Comparison of ENCODE assay signal across 14 cellular contexts in the genomic region with DNA sequence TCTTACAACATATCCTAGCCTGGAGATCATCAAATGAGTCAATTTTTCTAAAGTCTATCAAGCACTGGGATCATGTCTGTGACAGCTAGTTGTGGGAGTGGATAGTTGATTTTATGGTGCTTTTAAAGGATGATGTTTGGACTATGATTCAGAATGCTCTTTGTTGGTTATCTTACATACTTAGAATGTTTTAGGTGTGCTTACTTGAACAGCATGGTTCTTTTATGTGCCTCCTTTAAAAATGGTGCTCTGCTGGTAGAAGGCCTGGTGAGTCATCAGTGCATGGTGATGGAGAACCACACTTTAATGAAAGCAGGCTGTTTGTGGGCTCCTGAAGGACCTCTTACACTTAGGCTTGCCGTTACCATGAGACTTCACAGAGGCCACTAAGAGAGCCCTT.
A peak's percentile ranks its signal among the peaks of the same experiment; 100 is the strongest.
DNase-seq lines count a peak whose midpoint lies in the region; ATAC-seq lines count a peak whose summit lies in the region.
"Had no signal": no experiment of that assay in that cellular context is flagged by ENCODE, and none has a peak within 500 bp of the region (broad histone marks: within the 10 kb centered on the region; RNA-seq: fewer than 3 reads in every experiment).

No MANE protein-coding gene starts in this region.

- no peak overlapping the region for H3K4me2 ChIP-seq in skeletal muscle satellite cell (ENCODE audit: low read length)

- H3K4me1 Mint-ChIP-seq in activated T-cell treated with anti-CD3 and anti-CD28 coated beads, Interleukin-2, amount 50 U/mL, for 72 hours (ENCODE audit: low read depth) = no peaks in the 10 kb centered on the region

- H3K9me3 ChIP-seq in skeletal muscle satellite cell (replicated peaks; ENCODE audit: low read length) = no peaks in the 10 kb centered on the region
- H3K9me3 ChIP-seq: neutrophil had no signal

- no peaks in the 10 kb centered on the region for H3K27me3 Mint-ChIP-seq in activated T-cell treated with anti-CD3 and anti-CD28 coated beads, Interleukin-2, amount 50 U/mL, for 72 hours (ENCODE audit: low read depth)
- H3K27me3 Mint-ChIP-seq: activated T-cell treated with anti-CD3 and anti-CD28 coated beads, Interleukin-2, amount 50 U/mL, for 24 hours; brain had no signal

- peak overlapping the region; percentile 4 for H3K9ac ChIP-seq in skeletal muscle satellite cell (ENCODE audit: low read depth, low read length)

- no peaks in the 10 kb centered on the region for H3K36me3 Mint-ChIP-seq in activated T-cell treated with anti-CD3 and anti-CD28 coated beads, Interleukin-2, amount 50 U/mL, for 72 hours (ENCODE audit: insufficient read depth in 2 of 2)

- peaks cover 62% of the 10 kb centered on the region for H3K4me1 ChIP-seq in skeletal muscle satellite cell (ENCODE audit: control insufficient read depth, insufficient read depth, low read length)

- no peak overlapping the region for H3K4me3 Mint-ChIP-seq in activated T-cell treated with anti-CD3 and anti-CD28 coated beads, Interleukin-2, amount 50 U/mL, for 72 hours
- H3K4me3 Mint-ChIP-seq: activated T-cell treated with anti-CD3 and anti-CD28 coated beads, Interleukin-2, amount 50 U/mL, for 24 hours; brain had no signal

- H3K27me3 ChIP-seq in skeletal muscle satellite cell (ENCODE audit: control insufficient read depth, insufficient read depth, low read length) = no peaks in the 10 kb centered on the region
- H3K27me3 ChIP-seq: neutrophil had no signal

- DNase-seq in ELR (ENCODE audit: low read depth) (peak; percentile 75), NCI-H345 (lab: John Stamatoyannopoulos, UW) (peak; percentile 31), fibroblast of gingiva (ENCODE audit: low read depth) (peak; percentile 42), anterior cingulate cortex (lab: John Stamatoyannopoulos, UW) (no peak), putamen (ENCODE audit: low spot score) (no peak), head of caudate nucleus (no peak)
- DNase-seq in activated T-cell treated with anti-CD3 and anti-CD28 coated beads, Interleukin-2, amount 50 U/mL, for 72 hours = no peak
- DNase-seq: activated T-cell treated with anti-CD3 and anti-CD28 coated beads, Interleukin-2, amount 50 U/mL, for 24 hours; stimulated activated CD4-positive, alpha-beta T cell treated with anti-CD3 and anti-CD28 coated beads, Interleukin-12 subunit alpha, Interleukin-12 subunit beta, amount 100 ng/mL, for 4 hours had no signal

- intact Hi-C loops in head of caudate nucleus (cut with DNase I) = no loop called here

- H3K36me3 ChIP-seq in skeletal muscle satellite cell (ENCODE audit: insufficient read depth, low read length) = no peaks in the 10 kb centered on the region
- H3K36me3 ChIP-seq: neutrophil had no signal

- no peak for ATAC-seq in activated T-cell treated with anti-CD3 and anti-CD28 coated beads, Interleukin-2, amount 50 U/mL, for 72 hours (replicated peaks in 1 of 2)
- ATAC-seq: GM12878 had no signal

- H3K27ac Mint-ChIP-seq in activated T-cell treated with anti-CD3 and anti-CD28 coated beads, Interleukin-2, amount 50 U/mL, for 72 hours = no peak overlapping the region
- H3K27ac Mint-ChIP-seq: activated T-cell treated with anti-CD3 and anti-CD28 coated beads, Interleukin-2, amount 50 U/mL, for 24 hours; brain had no signal

- H3K9me3 Mint-ChIP-seq in activated T-cell treated with anti-CD3 and anti-CD28 coated beads, Interleukin-2, amount 50 U/mL, for 72 hours = no peaks in the 10 kb centered on the region
- H3K9me3 Mint-ChIP-seq: activated T-cell treated with anti-CD3 and anti-CD28 coated beads, Interleukin-2, amount 50 U/mL, for 24 hours had no signal

- no peak overlapping the region for H3K4me3 ChIP-seq in skeletal muscle satellite cell (ENCODE audit: low read length)
- H3K4me3 ChIP-seq: GM12878, lung had no signal

Comparison
In these comparisons a context has a peak if more than half of its experiments do, and no peak if none do; other contexts are left out.
1. DNase-seq: peak in ELR (single experiment), NCI-H345 (single experiment) and fibroblast of gingiva (single experiment); none in anterior cingulate cortex (0 of 58), putamen (single experiment), head of caudate nucleus (0 of 42) and activated T-cell treated with anti-CD3 and anti-CD28 coated beads, Interleukin-2, amount 50 U/mL, for 72 hours (0 of 2).